Comparison of ENCODE assay signal across 16 cellular contexts in genomic region chr1:107273515-107273914, GRCh38.
"Had no signal": no experiment of that assay in that cellular context is flagged by ENCODE, and none has a peak within 500 bp of the region (broad histone marks: within the 10 kb centered on the region; RNA-seq: fewer than 3 reads in every experiment).

No MANE protein-coding gene starts in this region.

- H3K4me3 ChIP-seq: cardiac muscle cell, gastrocnemius medialis, left ventricle myocardium inferior, neural progenitor cell, pancreas, testis had no signal

- H3K27ac Mint-ChIP-seq: activated naive CD8-positive, alpha-beta T cell; stimulated activated naive CD8-positive, alpha-beta T cell treated with anti-CD3 and anti-CD28 coated beads, Interleukin-15, amount 100 ng/mL, for 72 hours had no signal

- H3K27me3 Mint-ChIP-seq: stimulated activated naive CD8-positive, alpha-beta T cell treated with anti-CD3 and anti-CD28 coated beads, Interleukin-15, amount 100 ng/mL, for 72 hours had no signal

- H3K27ac ChIP-seq: cardiac muscle cell, gastrocnemius medialis, left ventricle myocardium inferior, neural progenitor cell, pancreas, testis had no signal

- H3K4me1 ChIP-seq: gastrocnemius medialis, left ventricle myocardium inferior, neural progenitor cell, pancreas, testis had no signal

- H3K9ac ChIP-seq: neural progenitor cell had no signal

- H3K4me2 ChIP-seq: neural progenitor cell had no signal

- H3K4me3 Mint-ChIP-seq: activated naive CD8-positive, alpha-beta T cell; activated T-cell treated with anti-CD3 and anti-CD28 coated beads, Interleukin-2, amount 50 U/mL, for 4 hours; neural progenitor cell; stimulated activated naive CD8-positive, alpha-beta T cell treated with anti-CD3 and anti-CD28 coated beads, Interleukin-15, amount 100 ng/mL, for 72 hours had no signal

- H3K27me3 ChIP-seq: gastrocnemius medialis, neural progenitor cell, pancreas, testis had no signal

- H3K9me3 Mint-ChIP-seq: activated T-cell treated with anti-CD3 and anti-CD28 coated beads, Interleukin-2, amount 50 U/mL, for 4 hours; neural progenitor cell; stimulated activated naive CD8-positive, alpha-beta T cell treated with anti-CD3 and anti-CD28 coated beads, Interleukin-15, amount 100 ng/mL, for 72 hours had no signal

- DNase-seq: activated CD4-positive, alpha-beta T cell treated with anti-CD3 and anti-CD28 coated beads for 1 hour; activated CD4-positive, alpha-beta T cell treated with anti-CD3 and anti-CD28 coated beads, Interleukin-2, amount 50 U/mL, for 48 hours; activated effector memory CD4-positive, alpha-beta T cell treated with anti-CD3 and anti-CD28 coated beads, Interleukin-2, amount 50 U/mL, for 16 hours; activated T-cell treated with anti-CD3 and anti-CD28 coated beads, Interleukin-2, amount 50 U/mL, for 4 hours; anterior cingulate cortex; gastrocnemius medialis; islet precursor cell; left ventricle myocardium inferior; pancreas; stimulated activated CD4-positive, alpha-beta T cell treated with anti-CD3 and anti-CD28 coated beads, Interleukin-15, amount 100 ng/mL, for 24 hours; stimulated activated CD4-positive, alpha-beta T cell treated with anti-CD3 and anti-CD28 coated beads, Interleukin-4, amount 100 ng/mL, for 24 hours; stimulated activated naive CD8-positive, alpha-beta T cell treated with anti-CD3 and anti-CD28 coated beads, Interleukin-15, amount 100 ng/mL, for 72 hours; testis had no signal

- H3K36me3 ChIP-seq: cardiac muscle cell, gastrocnemius medialis, left ventricle myocardium inferior, neural progenitor cell, pancreas had no signal

- H3K4me1 Mint-ChIP-seq: stimulated activated naive CD8-positive, alpha-beta T cell treated with anti-CD3 and anti-CD28 coated beads, Interleukin-15, amount 100 ng/mL, for 72 hours had no signal

- H2AFZ ChIP-seq: neural progenitor cell had no signal

- H3K9me3 ChIP-seq: gastrocnemius medialis, left ventricle myocardium inferior, pancreas, testis had no signal

- H3K36me3 Mint-ChIP-seq: activated naive CD8-positive, alpha-beta T cell; neural progenitor cell had no signal

- ATAC-seq: activated T-cell treated with anti-CD3 and anti-CD28 coated beads, Interleukin-2, amount 50 U/mL, for 4 hours; gastrocnemius medialis; pancreas; stimulated activated naive CD8-positive, alpha-beta T cell treated with anti-CD3 and anti-CD28 coated beads, Interleukin-15, amount 100 ng/mL, for 72 hours had no signal
